Comparison of ENCODE assay signal across 23 cellular contexts in the genomic region with DNA sequence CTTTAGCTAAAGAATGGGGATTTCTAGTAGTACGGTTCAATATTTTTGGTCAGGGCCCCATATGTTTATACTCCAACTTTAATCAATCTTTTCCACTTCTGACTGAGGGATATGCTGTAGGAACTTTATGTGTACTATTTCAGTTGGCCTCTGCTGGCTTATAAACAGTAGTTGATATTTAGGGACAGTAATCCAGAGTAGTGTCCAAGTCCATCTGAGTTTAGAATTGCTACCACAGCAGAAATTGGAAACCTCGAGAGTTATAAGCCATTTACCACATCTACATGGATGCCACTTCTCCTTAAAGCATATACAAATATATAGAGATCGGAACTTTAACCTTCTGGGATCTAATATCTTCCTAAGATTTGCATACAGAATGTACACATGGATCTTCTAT. TPM values are rescaled to one million over a fixed set of nuclear protein-coding genes. Genes with fewer than 3 reads are reported as not detected.
DNase-seq lines count a peak whose midpoint lies in the region; ATAC-seq and TF ChIP-seq lines count a peak whose summit lies in the region.
"Had no signal": no experiment of that assay in that cellular context is flagged by ENCODE, and none has a peak within 500 bp of the region (broad histone marks: within the 10 kb centered on the region; RNA-seq: fewer than 3 reads in every experiment).

No MANE protein-coding gene starts in this region.

- peaks cover 13% of the 10 kb centered on the region for H3K36me3 Mint-ChIP-seq in dendritic cell treated with granulocyte-macrophage colony-stimulating factor and Interleukin-4, amounts not matched to agents 40 ng/mL and 50 ng/mL, for 4 days (ENCODE audit: low read depth)

- no peak overlapping the region for H3K4me3 ChIP-seq in heart right ventricle
- peak overlapping the region in 1 of 3 donors; percentile 14 for H3K4me3 ChIP-seq in skeletal muscle tissue (ENCODE audit: low read length in 3 of 3)
- H3K4me3 ChIP-seq: GM23338, HAP-1 had no signal

- H3K9ac ChIP-seq in skeletal muscle tissue (ENCODE audit: low read depth in 1 of 3, low read length in 3 of 3), result peak overlapping the region in 2 of 3 donors; percentile 40 to 65

- H3K9me3 ChIP-seq in heart right ventricle, result no peaks in the 10 kb centered on the region
- H3K9me3 ChIP-seq in skeletal muscle tissue (ENCODE audit: control insufficient read depth in 3 of 3, low read length in 3 of 3), result no peaks in the 10 kb centered on the region
- H3K9me3 ChIP-seq: BE2C; BLaER1 treated with 17β-estradiol and CSF1 and Interleukin-3, amounts not matched to agents 10 nM and 100 nM; HAP-1 had no signal

- H3K4me1 ChIP-seq in heart right ventricle (peaks cover 0 to 62% (median 14%) of the 10 kb centered on the region in 9 donors), skeletal muscle tissue (ENCODE audit: control insufficient read depth in 3 of 3, insufficient read depth in 3 of 3, low read length in 3 of 3) (peaks cover 41 to 56% (median 55%) of the 10 kb centered on the region in 3 donors)
- H3K4me1 ChIP-seq: BE2C, HAP-1 had no signal

- H3K27ac ChIP-seq in heart right ventricle (no peak overlapping the region), C4-2B (peak overlapping the region; percentile 38; the same call in 1 of the 2 replicates), skeletal muscle tissue (ENCODE audit: low read depth, low read length) (peak overlapping the region; percentile 75)

- H3K27ac Mint-ChIP-seq in dendritic cell treated with granulocyte-macrophage colony-stimulating factor and Interleukin-4, amounts not matched to agents 40 ng/mL and 50 ng/mL, for 4 days, result peak overlapping the region; percentile 90
- H3K27ac Mint-ChIP-seq: GM23338, HFFc6 had no signal

- no peak overlapping the region for H3K4me3 Mint-ChIP-seq in dendritic cell treated with granulocyte-macrophage colony-stimulating factor and Interleukin-4, amounts not matched to agents 40 ng/mL and 50 ng/mL, for 4 days
- H3K4me3 Mint-ChIP-seq: CD4-positive, alpha-beta memory T cell; GM23338; HFFc6 had no signal

- peak; percentile 23 for ATAC-seq in left ventricle myocardium superior
- ATAC-seq in heart right ventricle, result no peak
- no peak for ATAC-seq in GM18517 (IDR thresholded peaks at IDR 0.05; ENCODE audit: unreplicated experiment)
- ATAC-seq in HG03432 (IDR thresholded peaks at IDR 0.05; ENCODE audit: unreplicated experiment), result no peak
- ATAC-seq: GM23338 had no signal

- 90 to 94% methylated on average over 3 of the region's 3 CpGs for WGBS in heart right ventricle, 2 donors

- peaks cover 63% of the 10 kb centered on the region for H3K4me1 Mint-ChIP-seq in dendritic cell treated with granulocyte-macrophage colony-stimulating factor and Interleukin-4, amounts not matched to agents 40 ng/mL and 50 ng/mL, for 4 days (ENCODE audit: low read depth)
- H3K4me1 Mint-ChIP-seq: GM23338 had no signal

- DNase-seq in left ventricle myocardium superior (no peak), heart right ventricle (no peak), HPDE6-E6E7 (ENCODE audit: extremely low spot score) (no peak)
- DNase-seq: ACHN; AML-193; BE2C; Calu3; CD4-positive, alpha-beta memory T cell; COR-L47; DMS53; DMS79 treated with DMSO at 0.1 percent for 48 hours; GF-D8; HFFc6 had no signal

- TF ChIP-seq CTCF in heart right ventricle (IDR thresholded peaks at IDR 0.05) (no peak), C4-2B (conservative IDR thresholded peaks at IDR 0.05) (no peak)

- H3K9me3 Mint-ChIP-seq in dendritic cell treated with granulocyte-macrophage colony-stimulating factor and Interleukin-4, amounts not matched to agents 40 ng/mL and 50 ng/mL, for 4 days, result no peaks in the 10 kb centered on the region
- H3K9me3 Mint-ChIP-seq: CD4-positive, alpha-beta memory T cell; GM23338; HFFc6 had no signal

- intact Hi-C loops in left ventricle myocardium superior (cut with micrococcal nuclease) (no loop called here), heart right ventricle (cut with DNase I) (no loop called here)
- intact Hi-C loops in dendritic cell treated with granulocyte-macrophage colony-stimulating factor and Interleukin-4, amounts not matched to agents 40 ng/mL and 50 ng/mL, for 4 days (cut with micrococcal nuclease), result no loop called here

- H3K36me3 ChIP-seq in heart right ventricle (peaks cover 0 to 55% (median 0%) of the 10 kb centered on the region in 9 donors), skeletal muscle tissue (ENCODE audit: control insufficient read depth in 3 of 3, insufficient read depth in 3 of 3, low read length in 3 of 3) (peaks cover 0 to 6% (median 0%) of the 10 kb centered on the region in 3 donors)

- no peaks in the 10 kb centered on the region for H3K27me3 Mint-ChIP-seq in dendritic cell treated with granulocyte-macrophage colony-stimulating factor and Interleukin-4, amounts not matched to agents 40 ng/mL and 50 ng/mL, for 4 days
- H3K27me3 Mint-ChIP-seq: CD4-positive, alpha-beta memory T cell had no signal

- no peaks in the 10 kb centered on the region for H3K27me3 ChIP-seq in heart right ventricle
- no peaks in the 10 kb centered on the region for H3K27me3 ChIP-seq in skeletal muscle tissue (ENCODE audit: control insufficient read depth in 3 of 3, insufficient read depth in 3 of 3, low read length in 3 of 3)
- H3K27me3 ChIP-seq: BE2C; BLaER1 treated with 17β-estradiol and CSF1 and Interleukin-3, amounts not matched to agents 10 nM and 100 nM had no signal

RNA-seq across cellular contexts. Expression of gene LPCAT3, which starts 11.6 kb away (rescaled TPM):
- total RNA-seq in left ventricle myocardium superior, result 55.9 TPM
- total RNA-seq in heart right ventricle, result 10 to 100 TPM; 19.9 to 65.8 (median 34.1) TPM
- 10 to 100 TPM; 36.4 to 41.2 TPM for polyA plus RNA-seq in heart right ventricle
- 14.6 TPM for total RNA-seq in skeletal muscle tissue

RNA-seq across cellular contexts. Expression of gene EMG1, which starts 35.9 kb away (rescaled TPM):
- total RNA-seq in left ventricle myocardium superior, result 39.4 TPM
- 10 to 100 TPM; 33.5 to 42.1 (median 38.3) TPM for total RNA-seq in heart right ventricle
- polyA plus RNA-seq in heart right ventricle, result 10 to 100 TPM; 13.8 to 31.4 TPM
- 28.2 TPM for total RNA-seq in skeletal muscle tissue

RNA-seq across cellular contexts. Expression of gene PHB2, which starts 36.2 kb away (rescaled TPM):
- 150 TPM for total RNA-seq in left ventricle myocardium superior
- 100 to 1,000 TPM; 139 to 203 (median 160) TPM for total RNA-seq in heart right ventricle
- 100 to 1,000 TPM; 102 to 178 TPM for polyA plus RNA-seq in heart right ventricle
- 273 TPM for total RNA-seq in skeletal muscle tissue

RNA-seq across cellular contexts. Expression of gene C1S, which starts 53.9 kb away (rescaled TPM):
- total RNA-seq in left ventricle myocardium superior, result 116 TPM
- 100 to 1,000 TPM in 3 of 10 donors, 10 to 100 TPM in 7; 25.1 to 151 (median 51.6) TPM for total RNA-seq in heart right ventricle
- 10 to 100 TPM; 53.4 to 64.9 TPM for polyA plus RNA-seq in heart right ventricle
- total RNA-seq in skeletal muscle tissue, result 89.8 TPM
- polyA plus RNA-seq: CD4-positive, alpha-beta memory T cell had no signal

RNA-seq across cellular contexts. Expression of gene PTPN6, which starts 55.5 kb away (rescaled TPM):
- total RNA-seq in left ventricle myocardium superior, result 6.0 TPM
- 10 to 100 TPM in 2 of 10 donors, 1 to 10 TPM in 8; 2.9 to 32.5 (median 5.3) TPM for total RNA-seq in heart right ventricle
- 10 to 100 TPM in 1 of 2 donors, 1 to 10 TPM in 1; 8.1 to 12.1 TPM for polyA plus RNA-seq in heart right ventricle
- 7.8 TPM for total RNA-seq in skeletal muscle tissue
- total RNA-seq: Daoy, H4, HFFc6 had no signal

Comparison
In these comparisons a context has a peak if more than half of its experiments do, and no peak if none do; other contexts are left out.
1. H3K27ac ChIP-seq: peak in C4-2B (single experiment) and skeletal muscle tissue (single experiment); none in heart right ventricle (0 of 10).